Comparison of ENCODE assay signal across 29 cellular contexts in the genomic region with DNA sequence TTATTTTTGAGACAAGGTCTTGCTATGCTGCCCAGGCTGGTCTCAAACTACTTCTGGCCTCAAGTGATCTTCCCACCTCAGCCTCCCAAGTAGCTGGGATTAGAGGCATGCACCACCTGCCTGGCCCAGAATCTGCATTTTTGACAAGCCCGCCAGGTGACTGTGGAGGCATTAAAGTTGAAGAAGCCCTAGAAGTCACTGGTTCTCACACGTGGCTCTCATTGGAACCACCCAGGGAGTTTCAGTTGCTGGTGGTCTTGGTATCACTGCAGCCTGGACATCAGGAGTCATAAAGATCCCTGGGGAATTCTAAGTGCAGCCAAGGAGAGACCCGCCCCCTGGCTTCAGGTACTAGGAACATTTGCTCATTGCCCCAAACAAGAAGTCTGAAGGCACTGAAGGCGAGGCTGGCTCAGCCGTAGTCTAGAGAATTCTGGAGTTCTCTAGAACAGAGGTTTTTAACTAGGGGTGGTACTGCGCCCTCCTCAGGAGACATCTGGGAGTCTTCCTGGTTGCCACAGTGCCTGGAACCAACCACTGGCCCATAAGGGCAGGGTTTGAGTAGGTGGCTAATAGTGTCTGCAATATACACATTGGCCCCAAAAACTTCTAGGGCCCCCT.
DNase-seq lines count a peak whose midpoint lies in the region; ATAC-seq, FAIRE-seq and TF ChIP-seq lines count a peak whose summit lies in the region.
"Had no signal": no experiment of that assay in that cellular context is flagged by ENCODE, and none has a peak within 500 bp of the region (broad histone marks: within the 10 kb centered on the region; RNA-seq: fewer than 3 reads in every experiment).

No MANE protein-coding gene starts in this region.

- H3K79me2 ChIP-seq in DND-41 (ENCODE audit: insufficient read depth, low read length) (no peaks in the 10 kb centered on the region), HCT116 (ENCODE audit: insufficient read depth, low read length) (no peaks in the 10 kb centered on the region), K562 (ENCODE audit: control insufficient read depth, insufficient read depth, low read length) (no peaks in the 10 kb centered on the region), osteoblast (ENCODE audit: insufficient read depth, low read length) (no peaks in the 10 kb centered on the region)

- H4K20me1 ChIP-seq in DND-41 (ENCODE audit: insufficient read depth, low read length) = no peaks in the 10 kb centered on the region
- H4K20me1 ChIP-seq in HCT116 (ENCODE audit: insufficient read depth) = no peaks in the 10 kb centered on the region
- H4K20me1 ChIP-seq in K562 (replicated peaks; ENCODE audit: control insufficient read depth, insufficient read depth, low read length) = no peaks in the 10 kb centered on the region
- no peaks in the 10 kb centered on the region for H4K20me1 ChIP-seq in osteoblast (ENCODE audit: insufficient read depth, low read length)

- RAD21 ChIA-PET in HCT116 (lab: Charles Lee; ENCODE audit: low non-redundant PET in 1 of 2, low total read pairs in 2 of 2, uncharacterized antibody in 2 of 2, unreplicated experiment in 2 of 2) = no interaction called here

- no peak for FAIRE-seq in K562 (lab: Jason Lieb, UNC)
- FAIRE-seq: astrocyte, H54, HepG2 had no signal

- peaks cover 3% of the 10 kb centered on the region for H3K27me3 ChIP-seq in DND-41 (ENCODE audit: insufficient read depth, low read length, poor library complexity)
- no peaks in the 10 kb centered on the region for H3K27me3 ChIP-seq in HCT116 (ENCODE audit: insufficient read depth, low read length)
- H3K27me3 ChIP-seq in K562 (ENCODE audit: control insufficient read depth in 2 of 2, insufficient read depth in 2 of 2, low read length in 2 of 2) = peaks cover 39 to 52% of the 10 kb centered on the region in 2 experiments; a peak in 4 of 5 replicates
- H3K27me3 ChIP-seq in osteoblast (ENCODE audit: insufficient read depth, low read length) = no peaks in the 10 kb centered on the region
- H3K27me3 ChIP-seq: ovary, right atrium auricular region, testis had no signal

- H3K27ac ChIP-seq in DND-41 (ENCODE audit: low read length) (no peak overlapping the region), HCT116 (ENCODE audit: low read depth, low read length) (no peak overlapping the region), K562 (ENCODE audit: extremely low read depth, low read depth, low read length) (no peak overlapping the region), osteoblast (ENCODE audit: low read depth, low read length) (no peak overlapping the region)
- H3K27ac ChIP-seq: heart right ventricle, ovary, right atrium auricular region, RWPE1, testis had no signal

- H3K9me2 ChIP-seq in HCT116 (ENCODE audit: insufficient read depth) = no peaks in the 10 kb centered on the region

- no peak overlapping the region for H3K4me2 ChIP-seq in DND-41 (ENCODE audit: insufficient read depth, low read length)
- no peak overlapping the region for H3K4me2 ChIP-seq in HCT116 (ENCODE audit: low read length)
- H3K4me2 ChIP-seq in K562 (ENCODE audit: insufficient read depth, low read length) = no peak overlapping the region
- no peak overlapping the region for H3K4me2 ChIP-seq in osteoblast (ENCODE audit: insufficient read depth, low read length)

- no peak for TF ChIP-seq POLR2A in HCT116 (IDR thresholded peaks at IDR 0.05; ENCODE audit: borderline replicate concordance, extremely low read depth, insufficient read depth, insufficient read length)
- TF ChIP-seq POLR2A in K562 (conservative IDR thresholded peaks at IDR 0.05) = no peak

- CTCF ChIA-PET in HCT116 (lab: Charles Lee) = no interaction called here
- CTCF ChIA-PET in K562 (lab: Yijun Ruan, JAX; ENCODE audit: low intra/inter-chr PET ratio) = no interaction called here

- in situ Hi-C loops in K562 (cut with MboI) = no loop called here

- TF ChIP-seq EP300 in K562 (IDR thresholded peaks at IDR 0.05; ENCODE audit: low read length) = no peak

- no peak for TF ChIP-seq RAD21 in HCT116 (IDR thresholded peaks at IDR 0.05; ENCODE audit: low read depth)
- TF ChIP-seq RAD21 in K562 (CRISPR knock-in tag; conservative IDR thresholded peaks at IDR 0.05 in 1 of 2, IDR thresholded peaks at IDR 0.05 in 1 of 2) = peak in 1 of 2 experiments; percentile 10; a peak in 1 of 4 replicates

- ATAC-seq in DND-41 (ENCODE audit: insufficient read depth, low read depth) (no peak), HCT116 (peak; percentile 38; the same call in 1 of the 2 replicates), K562 (peak; percentile 73; the same call in 2 of the 3 replicates)
- ATAC-seq: heart right ventricle, left ventricle myocardium superior had no signal

- intact Hi-C loops in HCT116 (cut with micrococcal nuclease) (no loop called here), K562 (cut with micrococcal nuclease) (no loop called here)

- no peaks in the 10 kb centered on the region for H3K9me1 ChIP-seq in K562 (ENCODE audit: control insufficient read depth, insufficient read depth, low read length)

- TF ChIP-seq CTCF in DND-41 (IDR thresholded peaks at IDR 0.05; ENCODE audit: borderline replicate concordance, extremely low read depth, low read length, poor library complexity, severe bottlenecking) (peak; percentile 26), HCT116 (IDR thresholded peaks at IDR 0.05 in 2 of 3, conservative IDR thresholded peaks at IDR 0.05 in 1 of 3; ENCODE audit: borderline replicate concordance in 1 of 3, insufficient read depth in 1 of 3, low read depth in 2 of 3, low read length in 2 of 3) (0 out of 6 replicates have a peak, but pooled peaks of 1 of the 3 experiments have one; percentile 4), K562 (IDR thresholded peaks at IDR 0.05 in 2 of 3, conservative IDR thresholded peaks at IDR 0.05 in 1 of 3; ENCODE audit: insufficient read depth in 2 of 3, low read depth in 1 of 3, low read length in 3 of 3) (peak; percentile 19 to 27 (median 24); a peak in 2 of 6 replicates), osteoblast (IDR thresholded peaks at IDR 0.05; ENCODE audit: extremely low read depth, low read depth, low read length) (peak; percentile 12)

- POLR2A ChIA-PET in HCT116 (lab: Charles Lee) (no interaction called here), K562 (lab: Yijun Ruan, JAX) (interaction anchor here (0.7 kb wide), 1 partner anchor 14 kb away, joined by 3 read pairs; no protein-coding TSS in a partner anchor)

- H3K36me3 ChIP-seq in DND-41 (ENCODE audit: insufficient read depth, low read length) (no peaks in the 10 kb centered on the region), HCT116 (ENCODE audit: control insufficient read depth in 1 of 2, insufficient read depth in 2 of 2, low read length in 2 of 2) (no peaks in the 10 kb centered on the region), K562 (ENCODE audit: control insufficient read depth, insufficient read depth, low read length) (no peaks in the 10 kb centered on the region), osteoblast (ENCODE audit: insufficient read depth, low read length) (no peaks in the 10 kb centered on the region)
- H3K36me3 ChIP-seq: heart right ventricle, ovary, right atrium auricular region had no signal

- no peaks in the 10 kb centered on the region for H3K9me3 ChIP-seq in DND-41 (ENCODE audit: insufficient read depth, low read length, severe bottlenecking)
- no peaks in the 10 kb centered on the region for H3K9me3 ChIP-seq in HCT116 (ENCODE audit: control insufficient read depth in 1 of 2, insufficient read depth in 1 of 2, low read depth in 1 of 2, low read length in 2 of 2)
- no peaks in the 10 kb centered on the region for H3K9me3 ChIP-seq in K562 (replicated peaks; ENCODE audit: control insufficient read depth, insufficient read depth, low read depth, low read length)
- no peaks in the 10 kb centered on the region for H3K9me3 ChIP-seq in osteoblast (ENCODE audit: low read depth, low read length)
- H3K9me3 ChIP-seq: heart right ventricle, ovary, right atrium auricular region, testis had no signal

- no TSS peak for BruUV-seq in HCT116 (replicated peaks; lab: Mats Ljungman, UMichigan)
- BruUV-seq in K562 (replicated peaks; lab: Mats Ljungman, UMichigan) = no TSS peak

- 8% methylated on average over 6 of the region's 6 CpGs for whole genome bisulfite sequencing in K562 (ENCODE audit: insufficient coverage, low coverage, missing lambda C conversion rate)

- no peaks in the 10 kb centered on the region for H3K4me1 ChIP-seq in DND-41 (ENCODE audit: insufficient read depth, low read length)
- H3K4me1 ChIP-seq in HCT116 (ENCODE audit: control insufficient read depth in 1 of 2, insufficient read depth in 2 of 2, low read length in 2 of 2) = no peaks in the 10 kb centered on the region
- peaks cover 0 to 9% of the 10 kb centered on the region in 2 experiments; a peak in 1 of 5 replicates for H3K4me1 ChIP-seq in K562 (replicated peaks in 1 of 2; ENCODE audit: control insufficient read depth in 2 of 2, insufficient read depth in 2 of 2, low read length in 2 of 2)
- H3K4me1 ChIP-seq in osteoblast (ENCODE audit: insufficient read depth, low read length) = peaks cover 4% of the 10 kb centered on the region
- H3K4me1 ChIP-seq: testis had no signal

- H2AFZ ChIP-seq in DND-41 (ENCODE audit: low read depth, low read length) = no peak overlapping the region
- H2AFZ ChIP-seq in HCT116 (ENCODE audit: low read depth, low read length, poor library complexity, severe bottlenecking) = no peak overlapping the region
- H2AFZ ChIP-seq in K562 (ENCODE audit: low read depth, low read length) = no peak overlapping the region
- no peak overlapping the region for H2AFZ ChIP-seq in osteoblast (ENCODE audit: low read length)

- no peak for DNase-seq in DND-41
- DNase-seq in HCT116 (ENCODE audit: low read depth, low spot score) = no peak
- DNase-seq in K562 (ENCODE audit: extremely low read depth in 1 of 4, low spot score in 3 of 4) = peak in 2 of 4 experiments; percentile 20 to 31
- no peak for DNase-seq in osteoblast (ENCODE audit: insufficient read length, low spot score, missing footprints)
- DNase-seq in NCI-H2029 treated with DMSO at 0.1 percent for 48 hours (lab: John Stamatoyannopoulos, UW) = no peak
- DNase-seq in activated CD4-positive, alpha-beta T cell treated with anti-CD3 and anti-CD28 coated beads for 4 hours = no peak
- no peak for DNase-seq in NCI-H1417 (lab: John Stamatoyannopoulos, UW)
- DNase-seq: activated CD4-positive, alpha-beta T cell treated with anti-CD3 and anti-CD28 coated beads, Interleukin-2, amount 50 U/mL, for 48 hours; activated CD8-positive, alpha-beta memory T cell treated with anti-CD3 and anti-CD28 coated beads, Interleukin-2, amount 50 U/mL, for 4 hours; activated naive CD8-positive, alpha-beta T cell treated with anti-CD3 and anti-CD28 coated beads for 36 hours; CD4-positive, alpha-beta memory T cell; DMS 273 treated with DMSO at 0.1 percent for 48 hours; heart right ventricle; left ventricle myocardium superior; NCI-H1092 treated with DMSO at 0.1 percent for 48 hours; NCI-H1930; NCI-H2227 treated with DMSO at 0.1 percent for 48 hours; NCI-H69; ovary; stimulated activated CD4-positive, alpha-beta T cell treated with anti-CD3 and anti-CD28 coated beads, Interleukin-12 subunit alpha, Interleukin-12 subunit beta, amount 100 ng/mL, for 4 hours; stimulated activated CD4-positive, alpha-beta T cell treated with anti-CD3 and anti-CD28 coated beads, Interleukin-4, amount 100 ng/mL, for 4 hours; stimulated activated naive CD4-positive, alpha-beta T cell treated with Interleukin-2 at 50 U/mL for 16 hours; T-helper 9 cell; testis had no signal

- H3K4me3 ChIP-seq in DND-41 (ENCODE audit: low read depth in 1 of 2, low read length in 2 of 2) (no peak overlapping the region), HCT116 (replicated peaks in 1 of 2; ENCODE audit: low read depth in 1 of 2, low read length in 2 of 2) (no peak overlapping the region), K562 (no peak overlapping the region), osteoblast (ENCODE audit: insufficient read depth, low read length) (no peak overlapping the region)
- H3K4me3 ChIP-seq: heart right ventricle, ovary, right atrium auricular region, testis had no signal

- no peak overlapping the region for H3K9ac ChIP-seq in DND-41 (ENCODE audit: low read depth, low read length)
- H3K9ac ChIP-seq in HCT116 (ENCODE audit: low read length) = no peak overlapping the region
- H3K9ac ChIP-seq in K562 (ENCODE audit: insufficient read depth in 1 of 2, low read depth in 2 of 2, low read length in 2 of 2) = no peak overlapping the region
